Comparison of ENCODE assay signal across 11 cellular contexts in genomic region chr14:38405851-38406630, GRCh38.
DNase-seq lines count a peak whose midpoint lies in the region; ATAC-seq, FAIRE-seq and TF ChIP-seq lines count a peak whose summit lies in the region.
"Had no signal": no experiment of that assay in that cellular context is flagged by ENCODE, and none has a peak within 500 bp of the region (broad histone marks: within the 10 kb centered on the region; RNA-seq: fewer than 3 reads in every experiment).

No MANE protein-coding gene starts in this region.

- H3K36me3 ChIP-seq in BE2C, result no peaks in the 10 kb centered on the region
- H3K36me3 ChIP-seq: left lung had no signal

- intact Hi-C loops in left ventricle myocardium superior (cut with micrococcal nuclease), result no loop called here

- H3K4me3 ChIP-seq in BE2C (ENCODE audit: low read depth, low read length), result no peak overlapping the region
- H3K4me3 ChIP-seq: left lung had no signal

- H3K4me1 ChIP-seq in BE2C, result peaks cover 18% of the 10 kb centered on the region
- H3K4me1 ChIP-seq: left lung had no signal

- peak; percentile 60 for FAIRE-seq in HTR-8/SVneo (lab: Jason Lieb, UNC)

- H3K27me3 ChIP-seq in BE2C, result no peaks in the 10 kb centered on the region
- H3K27me3 ChIP-seq: left lung had no signal

- TF ChIP-seq CTCF in BE2C (IDR thresholded peaks at IDR 0.05; ENCODE audit: low read depth, low read length), result peak; percentile 56

- H3K9me3 ChIP-seq in BE2C, result no peaks in the 10 kb centered on the region
- H3K9me3 ChIP-seq: left lung had no signal

- ATAC-seq in left ventricle myocardium superior (peak; percentile 80), HG03432 (IDR thresholded peaks at IDR 0.05; ENCODE audit: unreplicated experiment) (no peak), GM21619 (IDR thresholded peaks at IDR 0.05; ENCODE audit: unreplicated experiment) (no peak)
- ATAC-seq: activated CD4-positive, CD25-positive, alpha-beta regulatory T cell treated with anti-CD3 and anti-CD28 coated beads, Interleukin-2, amount 50 U/mL, for 24 hours; left lung had no signal

- DNase-seq in BE2C (peak; percentile 81), HTR-8/SVneo (ENCODE audit: insufficient read length, low spot score) (peak; percentile 13), NCI-H82 (lab: John Stamatoyannopoulos, UW) (peak; percentile 82), left ventricle myocardium superior (peak; percentile 28), UCSD-AML1 (lab: John Stamatoyannopoulos, UW; ENCODE audit: unreplicated experiment) (no peak), Kasumi-1 (lab: John Stamatoyannopoulos, UW) (no peak)
- DNase-seq: activated naive CD8-positive, alpha-beta T cell treated with anti-CD3 and anti-CD28 coated beads for 36 hours; left lung had no signal

Comparison
In these comparisons a context has a peak if more than half of its experiments do, and no peak if none do; other contexts are left out.
1. DNase-seq: peak in BE2C (single experiment), HTR-8/SVneo (single experiment), NCI-H82 (single experiment) and left ventricle myocardium superior (single experiment); none in UCSD-AML1 (single experiment) and Kasumi-1 (0 of 2).